ENCODE assay signal across 1 cellular context in genomic region chr17:58403312-58403711, GRCh38.
TF ChIP-seq lines count a peak whose summit lies in the region.

No MANE protein-coding gene starts in this region.

TF ChIP-seq in H1, 55 proteins besides CTCF, POLR2A, EP300 and RAD21 (continued from another document):
- TF ChIP-seq CHD7 (IDR thresholded peaks at IDR 0.05; ENCODE audit: insufficient replicate concordance, low read length), result no peak
